ENCODE assay signal across 10 cellular contexts in genomic region chr19:3585301-3586123, GRCh38. TPM values are rescaled to one million over a fixed set of nuclear protein-coding genes. Genes with fewer than 3 reads are reported as not detected.
DNase-seq lines count a peak whose midpoint lies in the region; ATAC-seq and TF ChIP-seq lines count a peak whose summit lies in the region.
"Had no signal": no experiment of that assay in that cellular context is flagged by ENCODE, and none has a peak within 500 bp of the region (broad histone marks: within the 10 kb centered on the region; RNA-seq: fewer than 3 reads in every experiment).

TSS of gene GIPC3 (plus strand) at chr19:3585478. CDS start at chr19:3585598, 120 bp downstream.

- peak within 1 kb of the TSS; percentile 43 for H3K4me3 ChIP-seq in A673 (ENCODE audit: low read depth, low read length, poor library complexity, severe bottlenecking)
- peak within 1 kb of the TSS; percentile 59 for H3K4me3 ChIP-seq in HUES6 (ENCODE audit: low read depth, low read length)

- H3K4me1 ChIP-seq in A673 (ENCODE audit: insufficient read depth, low read length, poor library complexity, severe bottlenecking), result no peaks in the 10 kb centered on the region
- no peaks in the 10 kb centered on the region for H3K4me1 ChIP-seq in HUES6 (ENCODE audit: control insufficient read depth, insufficient read depth, low read length)

- H3K9ac ChIP-seq in HUES6 (ENCODE audit: low read length), result no peak within 1 kb of the TSS

- H3K27ac Mint-ChIP-seq in dendritic cell treated with granulocyte-macrophage colony-stimulating factor and Interleukin-4, amounts not matched to agents 40 ng/mL and 50 ng/mL, for 4 days, result no peak within 1 kb of the TSS
- no peak within 1 kb of the TSS for H3K27ac Mint-ChIP-seq in naive B cell
- no peak within 1 kb of the TSS for H3K27ac Mint-ChIP-seq in activated CD4-positive, alpha-beta memory T cell treated with anti-CD3 and anti-CD28 coated beads for 36 hours

- H3K4me3 Mint-ChIP-seq in dendritic cell treated with granulocyte-macrophage colony-stimulating factor and Interleukin-4, amounts not matched to agents 40 ng/mL and 50 ng/mL, for 4 days, result peak within 1 kb of the TSS; percentile 37
- peak within 1 kb of the TSS; percentile 21 to 75 (median 62) for H3K4me3 Mint-ChIP-seq in naive B cell
- H3K4me3 Mint-ChIP-seq in activated CD4-positive, alpha-beta memory T cell treated with anti-CD3 and anti-CD28 coated beads for 36 hours, result no peak within 1 kb of the TSS

- ATAC-seq in naive B cell (ENCODE audit: low read depth in 2 of 2), result peak; percentile 30 to 35

- POLR2A ChIA-PET in A673 (lab: Charles Lee; ENCODE audit: low non-redundant PET), result no interaction called here
- POLR2A ChIA-PET in activated CD4-positive, alpha-beta memory T cell treated with anti-CD3 and anti-CD28 coated beads for 36 hours (lab: Charles Lee), result interaction anchor here (1.4 kb wide), 1 partner anchor 9 kb away, joined by 3 read pairs; no protein-coding TSS in a partner anchor

- H3K27me3 ChIP-seq in A673 (replicated peaks; ENCODE audit: insufficient read depth, low read depth, low read length, poor library complexity) (peaks cover 4% of the 10 kb centered on the region), HUES6 (ENCODE audit: control insufficient read depth, insufficient read depth, low read length) (peaks cover 46% of the 10 kb centered on the region)

- no peak within 1 kb of the TSS for H3K27ac ChIP-seq in A673 (ENCODE audit: low read depth, low read length, poor library complexity, severe bottlenecking)
- no peak within 1 kb of the TSS for H3K27ac ChIP-seq in HUES6 (ENCODE audit: low read depth, low read length)

- peaks cover 7% of the 10 kb centered on the region for H3K4me1 Mint-ChIP-seq in dendritic cell treated with granulocyte-macrophage colony-stimulating factor and Interleukin-4, amounts not matched to agents 40 ng/mL and 50 ng/mL, for 4 days (ENCODE audit: low read depth)
- peaks cover 0 to 6% (median 2%) of the 10 kb centered on the region in 3 donors for H3K4me1 Mint-ChIP-seq in naive B cell
- H3K4me1 Mint-ChIP-seq in activated CD4-positive, alpha-beta memory T cell treated with anti-CD3 and anti-CD28 coated beads for 36 hours (ENCODE audit: low read depth), result no peaks in the 10 kb centered on the region

- BruUV-seq in A673 (replicated peaks; lab: Mats Ljungman, UMichigan), result no TSS peak

- H3K27me3 Mint-ChIP-seq in dendritic cell treated with granulocyte-macrophage colony-stimulating factor and Interleukin-4, amounts not matched to agents 40 ng/mL and 50 ng/mL, for 4 days, result peaks cover 48% of the 10 kb centered on the region
- no peaks in the 10 kb centered on the region for H3K27me3 Mint-ChIP-seq in naive B cell
- H3K27me3 Mint-ChIP-seq in activated CD4-positive, alpha-beta memory T cell treated with anti-CD3 and anti-CD28 coated beads for 36 hours, result no peaks in the 10 kb centered on the region

- H3K36me3 ChIP-seq in A673 (ENCODE audit: insufficient read depth, low read length, poor library complexity, severe bottlenecking) (no peaks in the 10 kb centered on the region), HUES6 (ENCODE audit: control insufficient read depth, insufficient read depth, low read length) (no peaks in the 10 kb centered on the region)

- CTCF ChIA-PET in A673 (lab: Charles Lee), result interaction anchor here (0.6 kb wide), 1 partner anchor 11 kb away, joined by 3 read pairs; no protein-coding TSS in a partner anchor
- CTCF ChIA-PET in activated CD4-positive, alpha-beta memory T cell treated with anti-CD3 and anti-CD28 coated beads for 36 hours (lab: Charles Lee), result interaction anchor here (0.8 to 1.8 kb wide), 10 partner anchors 22 to 202 kb away, joined by 3 to 7 read pairs (median 4); no protein-coding TSS in a partner anchor

- DNase-seq in A673 (ENCODE audit: low spot score), result no peak
- no peak for DNase-seq in naive B cell
- DNase-seq in NCI-H1417 treated with DMSO at 0.1 percent for 48 hours (lab: John Stamatoyannopoulos, UW), result no peak
- DNase-seq in activated CD4-positive, alpha-beta memory T cell treated with anti-CD3 and anti-CD28 coated beads for 36 hours, result no peak
- no peak for DNase-seq in H4 (ENCODE audit: low spot score)
- DNase-seq in NCI-H748 treated with DMSO at 0.1 percent for 48 hours (lab: John Stamatoyannopoulos, UW), result no peak
- DNase-seq: DMS79, kidney glomerular epithelial cell had no signal

- no peaks in the 10 kb centered on the region for H3K9me3 Mint-ChIP-seq in dendritic cell treated with granulocyte-macrophage colony-stimulating factor and Interleukin-4, amounts not matched to agents 40 ng/mL and 50 ng/mL, for 4 days
- H3K9me3 Mint-ChIP-seq in naive B cell, result no peaks in the 10 kb centered on the region
- no peaks in the 10 kb centered on the region for H3K9me3 Mint-ChIP-seq in activated CD4-positive, alpha-beta memory T cell treated with anti-CD3 and anti-CD28 coated beads for 36 hours

- no peaks in the 10 kb centered on the region for H3K36me3 Mint-ChIP-seq in dendritic cell treated with granulocyte-macrophage colony-stimulating factor and Interleukin-4, amounts not matched to agents 40 ng/mL and 50 ng/mL, for 4 days (ENCODE audit: low read depth)
- H3K36me3 Mint-ChIP-seq in naive B cell, result no peaks in the 10 kb centered on the region
- H3K36me3 Mint-ChIP-seq in activated CD4-positive, alpha-beta memory T cell treated with anti-CD3 and anti-CD28 coated beads for 36 hours, result no peaks in the 10 kb centered on the region

- intact Hi-C loops in A673 (cut with micrococcal nuclease; ENCODE audit: unreplicated experiment), result loop anchor here (2.0 kb wide), 1 partner anchor 33 kb away; no protein-coding TSS in a partner anchor
- intact Hi-C loops in dendritic cell treated with granulocyte-macrophage colony-stimulating factor and Interleukin-4, amounts not matched to agents 40 ng/mL and 50 ng/mL, for 4 days (cut with micrococcal nuclease), result no loop called here
- intact Hi-C loops in activated CD4-positive, alpha-beta memory T cell treated with anti-CD3 and anti-CD28 coated beads for 36 hours (cut with micrococcal nuclease), result no loop called here

- H3K9me3 ChIP-seq in A673 (ENCODE audit: low read depth, low read length, poor library complexity, severe bottlenecking), result no peaks in the 10 kb centered on the region
- no peaks in the 10 kb centered on the region for H3K9me3 ChIP-seq in HUES6 (ENCODE audit: control insufficient read depth, insufficient read depth, low read depth, low read length)

- no peak for TF ChIP-seq CTCF in A673 (conservative IDR thresholded peaks at IDR 0.05; ENCODE audit: low read depth, low read length)

RNA-seq across cellular contexts. Expression of gene GIPC3, which starts in this region (rescaled TPM):
- total RNA-seq in A673 (2021), result 0.34 and 1.2 TPM in 2 replicates
- polyA plus RNA-seq in naive B cell (ENCODE audit: low read depth in 6 of 6), result 1 to 10 TPM in 1 of 6 donors, under 1 TPM in 4, not detected in 1; 0.06 to 1.0 (median 0.21) TPM
- total RNA-seq in activated CD4-positive, alpha-beta memory T cell treated with anti-CD3 and anti-CD28 coated beads for 36 hours, result under 1 TPM; 0.19 to 0.26 TPM
- total RNA-seq in H4 (2014; rRNA removed; shearing (Covaris generic)), result not detected in 2 replicates
